8 cellular contexts compared by ENCODE assay signal in the genomic region with DNA sequence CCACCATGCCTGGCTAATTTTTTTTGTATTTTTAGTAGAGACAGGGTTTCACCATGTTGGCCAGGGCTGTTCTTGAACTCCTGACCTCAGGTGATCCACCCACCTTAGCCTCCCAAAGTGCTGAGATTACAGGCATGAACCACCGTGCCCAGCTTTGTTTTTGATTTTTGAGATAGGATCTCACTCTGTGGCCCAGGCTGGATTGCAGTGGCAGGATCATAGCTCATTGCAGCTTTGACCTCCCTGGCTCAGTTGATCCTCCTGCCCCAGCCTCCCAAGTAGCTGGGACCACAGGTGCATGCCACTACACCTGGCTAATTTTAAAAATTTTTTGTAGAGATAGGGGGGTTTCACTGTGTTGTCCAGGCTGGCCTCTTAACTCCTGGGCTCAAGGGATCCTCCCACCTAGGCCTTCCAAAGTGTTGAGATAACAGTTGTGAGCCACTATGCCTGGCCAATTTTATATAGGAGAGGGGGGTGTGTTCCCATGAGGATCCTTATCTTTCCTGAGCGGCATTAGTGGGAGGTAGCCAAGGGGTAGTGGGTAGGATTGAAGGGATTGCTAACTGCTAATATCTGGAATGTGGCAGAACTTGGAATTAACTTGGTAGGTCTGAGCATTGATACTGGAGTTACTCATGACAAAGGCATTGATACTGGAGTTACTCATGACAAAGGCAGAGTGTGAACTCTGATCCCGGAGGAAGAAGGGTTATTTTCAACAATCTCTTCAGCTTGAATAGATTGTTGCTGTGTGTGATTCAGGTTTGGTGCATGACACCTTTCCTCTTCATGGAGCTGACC. TPM values are rescaled to one million over a fixed set of nuclear protein-coding genes. Genes with fewer than 3 reads are reported as not detected.
DNase-seq lines count a peak whose midpoint lies in the region; ATAC-seq, FAIRE-seq and TF ChIP-seq lines count a peak whose summit lies in the region.

No MANE protein-coding gene starts in this region.

- peaks cover 0 to 36% (median 0%) of the 10 kb centered on the region in 3 donors for H3K36me3 ChIP-seq in Peyer's patch
- peaks cover 11 to 19% of the 10 kb centered on the region in 2 experiments for H3K36me3 ChIP-seq in endothelial cell of umbilical vein (ENCODE audit: control insufficient read depth in 2 of 2, extremely low read depth in 1 of 2, insufficient read depth in 2 of 2, low read length in 2 of 2)

- TF ChIP-seq CTCF in Peyer's patch (IDR thresholded peaks at IDR 0.05) (no peak), endothelial cell of umbilical vein (IDR thresholded peaks at IDR 0.05; ENCODE audit: extremely low read depth in 1 of 2, insufficient read depth in 1 of 2, low read depth in 1 of 2, low read length in 2 of 2) (no peak), osteocyte (IDR thresholded peaks at IDR 0.05) (no peak)

- dilution Hi-C loops in endothelial cell of umbilical vein (cut with MboI; ENCODE audit: extremely low pct_ligation_motif_present, low sequenced_read_pairs), result no loop called here

- peak overlapping the region; percentile 98 for H3K27ac Mint-ChIP-seq in osteocyte (ENCODE audit: unreplicated experiment)

- peak overlapping the region; percentile 84 for H3K4me3 Mint-ChIP-seq in osteocyte (ENCODE audit: unreplicated experiment)

- H3K27me3 ChIP-seq in Peyer's patch (no peaks in the 10 kb centered on the region), endothelial cell of umbilical vein (ENCODE audit: control insufficient read depth in 2 of 2, insufficient read depth in 2 of 2, low read length in 2 of 2) (no peaks in the 10 kb centered on the region)

- ATAC-seq in GM19397 (IDR thresholded peaks at IDR 0.05; ENCODE audit: unreplicated experiment), result no peak
- ATAC-seq in GM18907 (IDR thresholded peaks at IDR 0.05; ENCODE audit: unreplicated experiment), result no peak

- intact Hi-C loops in endothelial cell of umbilical vein (cut with micrococcal nuclease), result loop anchor here (1.0 to 5.0 kb wide), 2 partner anchors 18 to 34 kb away; no protein-coding TSS in a partner anchor

- H3K27me3 Mint-ChIP-seq in osteocyte (ENCODE audit: unreplicated experiment), result no peaks in the 10 kb centered on the region

- H3K9ac ChIP-seq in endothelial cell of umbilical vein (replicated peaks; ENCODE audit: extremely low read depth, insufficient read depth, low read length), result peak overlapping the region; percentile 51

- H3K9me1 ChIP-seq in endothelial cell of umbilical vein (replicated peaks; ENCODE audit: control insufficient read depth, extremely low read depth, insufficient read depth, low read length), result no peaks in the 10 kb centered on the region

- H2AFZ ChIP-seq in endothelial cell of umbilical vein (ENCODE audit: low read depth, low read length), result no peak overlapping the region

- H3K9me3 Mint-ChIP-seq in osteocyte (ENCODE audit: unreplicated experiment), result no peaks in the 10 kb centered on the region

- H3K4me1 Mint-ChIP-seq in osteocyte (ENCODE audit: unreplicated experiment), result peaks cover 21% of the 10 kb centered on the region

- TF ChIP-seq POLR2A in Peyer's patch (IDR thresholded peaks at IDR 0.05) (no peak), endothelial cell of umbilical vein (IDR thresholded peaks at IDR 0.05; ENCODE audit: low read depth, low read length) (no peak)

- POLR2A ChIA-PET in endothelial cell of umbilical vein (lab: Charles Lee), result interaction anchor here (0.6 to 1.1 kb wide), 2 partner anchors 18 to 94 kb away, joined by 3 to 7 read pairs; partner anchors contain the start of gene PPRC1

- peak; percentile 50 for DNase-seq in GM03348 (ENCODE audit: low spot score)
- no peak for DNase-seq in Peyer's patch
- peak; percentile 75 for DNase-seq in endothelial cell of umbilical vein (ENCODE audit: low read depth, low spot score)
- no peak for DNase-seq in osteocyte (ENCODE audit: extremely low spot score, unreplicated experiment)
- no peak for DNase-seq in stimulated activated CD4-positive, alpha-beta T cell treated with anti-CD3 and anti-CD28 coated beads, Interleukin-15, amount 100 ng/mL, for 24 hours
- no peak for DNase-seq in HuH-7.5 (ENCODE audit: low spot score)

- H4K20me1 ChIP-seq in endothelial cell of umbilical vein (replicated peaks; ENCODE audit: control insufficient read depth, extremely low read depth, insufficient read depth, low read length), result no peaks in the 10 kb centered on the region

- peak overlapping the region in 3 of 4 donors; percentile 62 to 83 (median 77) for H3K4me3 ChIP-seq in Peyer's patch
- peak overlapping the region in 2 of 3 experiments; percentile 35 to 36 for H3K4me3 ChIP-seq in endothelial cell of umbilical vein (replicated peaks in 1 of 3; ENCODE audit: insufficient read depth in 1 of 3, low read depth in 1 of 3, low read length in 3 of 3)

- H3K79me2 ChIP-seq in endothelial cell of umbilical vein (ENCODE audit: control insufficient read depth, insufficient read depth, low read length), result peaks cover 36% of the 10 kb centered on the region

- no peaks in the 10 kb centered on the region for H3K9me3 ChIP-seq in Peyer's patch
- H3K9me3 ChIP-seq in endothelial cell of umbilical vein (replicated peaks; ENCODE audit: control insufficient read depth, insufficient read depth, low read length), result no peaks in the 10 kb centered on the region

- H3K36me3 Mint-ChIP-seq in osteocyte (ENCODE audit: unreplicated experiment), result peaks cover 23% of the 10 kb centered on the region

- peak overlapping the region; percentile 84 to 94 (median 87) for H3K27ac ChIP-seq in Peyer's patch
- peak overlapping the region; percentile 80 for H3K27ac ChIP-seq in endothelial cell of umbilical vein (ENCODE audit: insufficient read depth, low read depth, low read length)

- FAIRE-seq in endothelial cell of umbilical vein (lab: Jason Lieb, UNC), result no peak

- CTCF ChIA-PET in endothelial cell of umbilical vein (lab: Charles Lee), result interaction anchor here (0.9 to 1.5 kb wide), 5 partner anchors 16 to 311 kb away, joined by 3 to 9 read pairs (median 3); partner anchors contain the start of gene PPRC1

- H3K4me2 ChIP-seq in endothelial cell of umbilical vein (ENCODE audit: insufficient read depth, low read length), result peak overlapping the region; percentile 47

- peaks cover 0 to 17% (median 6%) of the 10 kb centered on the region in 4 donors for H3K4me1 ChIP-seq in Peyer's patch
- peaks cover 17% of the 10 kb centered on the region for H3K4me1 ChIP-seq in endothelial cell of umbilical vein (ENCODE audit: control insufficient read depth, extremely low read depth, insufficient read depth, low read length)

- BruUV-seq in endothelial cell of umbilical vein (replicated peaks; lab: Mats Ljungman, UMichigan), result TSS peak; percentile 95

TF ChIP-seq in endothelial cell of umbilical vein, 7 proteins besides CTCF, POLR2A, EP300 and RAD21:
- TF ChIP-seq GATA2 (IDR thresholded peaks at IDR 0.05; ENCODE audit: insufficient read depth, insufficient read length, low read depth, low read length), result peak; percentile 75
- TF ChIP-seq FOS (IDR thresholded peaks at IDR 0.05; ENCODE audit: borderline replicate concordance, insufficient read depth, low read length), result peak; percentile 59
- no peak for TF ChIP-seq POLR2AphosphoS5 (IDR thresholded peaks at IDR 0.05; ENCODE audit: insufficient read depth, low read depth, low read length)
- TF ChIP-seq EZH2 (IDR thresholded peaks at IDR 0.05; ENCODE audit: borderline replicate concordance, low read depth, low read length, severe bottlenecking), result no peak
- TF ChIP-seq JUN (IDR thresholded peaks at IDR 0.05; ENCODE audit: borderline replicate concordance, insufficient read depth, insufficient read length, low read depth), result peak; percentile 34
TF ChIP-seq in endothelial cell of umbilical vein: peak in this region for 3.

RNA-seq across cellular contexts. Expression of gene NOLC1, which starts 1.0 kb away (rescaled TPM):
- total RNA-seq in Peyer's patch, result 100 to 1,000 TPM in 1 of 4 donors, 10 to 100 TPM in 3; 19.0 to 149 (median 34.2) TPM
- total RNA-seq in endothelial cell of umbilical vein, result 68.2 and 73.1 TPM in 2 replicates
- polyA plus RNA-seq in endothelial cell of umbilical vein, result 26.0 and 32.1 TPM in 2 replicates
- polyA plus RNA-seq in endothelial cell of umbilical vein (2011; cell fraction: cytosol; rRNA removed), result 54.2 and 70.4 TPM in 2 replicates
- 60.0 and 83.8 TPM in 2 replicates for polyA plus RNA-seq in endothelial cell of umbilical vein (2011; cell fraction: nucleus; rRNA removed)
- 69.4 and 83.2 TPM in 2 replicates for polyA plus RNA-seq in endothelial cell of umbilical vein (2012)
- polyA minus RNA-seq in endothelial cell of umbilical vein, result 29.8 and 32.6 TPM in 2 replicates
- 116 TPM for polyA minus RNA-seq in endothelial cell of umbilical vein (2011; cell fraction: cytosol; rRNA and poly(A)+ RNA removed)
- polyA minus RNA-seq in endothelial cell of umbilical vein (2011; cell fraction: nucleus; rRNA and poly(A)+ RNA removed), result 10.9 and 13.1 TPM in 2 replicates
- 46.0 and 48.2 TPM in 2 replicates for total RNA-seq in osteocyte

RNA-seq across cellular contexts. Expression of gene PPRC1, which starts 18.3 kb away (rescaled TPM):
- total RNA-seq in Peyer's patch (10 to 100 TPM in 3 of 4 donors, 1 to 10 TPM in 1; 8.6 to 71.0 (median 24.0) TPM), endothelial cell of umbilical vein (49.9 and 52.9 TPM in 2 replicates), osteocyte (40.7 and 42.0 TPM in 2 replicates)
- 26.1 and 27.0 TPM in 2 replicates for polyA plus RNA-seq in endothelial cell of umbilical vein
- 21.3 and 22.0 TPM in 2 replicates for polyA plus RNA-seq in endothelial cell of umbilical vein (2011; cell fraction: cytosol; rRNA removed)
- polyA plus RNA-seq in endothelial cell of umbilical vein (2011; cell fraction: nucleus; rRNA removed), result 79.9 and 81.1 TPM in 2 replicates
- polyA plus RNA-seq in endothelial cell of umbilical vein (2012), result 33.8 and 34.1 TPM in 2 replicates
- polyA minus RNA-seq in endothelial cell of umbilical vein, result 46.1 and 48.0 TPM in 2 replicates
- 24.3 TPM for polyA minus RNA-seq in endothelial cell of umbilical vein (2011; cell fraction: cytosol; rRNA and poly(A)+ RNA removed)
- polyA minus RNA-seq in endothelial cell of umbilical vein (2011; cell fraction: nucleus; rRNA and poly(A)+ RNA removed), result 34.3 and 47.4 TPM in 2 replicates

RNA-seq across cellular contexts. Expression of gene LDB1, which starts 31.0 kb away (rescaled TPM):
- total RNA-seq in Peyer's patch, result 10 to 100 TPM; 19.6 to 67.7 (median 42.1) TPM
- total RNA-seq in endothelial cell of umbilical vein, result 65.7 and 67.7 TPM in 2 replicates
- 137 and 149 TPM in 2 replicates for polyA plus RNA-seq in endothelial cell of umbilical vein
- 73.3 and 78.4 TPM in 2 replicates for polyA plus RNA-seq in endothelial cell of umbilical vein (2011; cell fraction: cytosol; rRNA removed)
- polyA plus RNA-seq in endothelial cell of umbilical vein (2011; cell fraction: nucleus; rRNA removed), result 307 and 369 TPM in 2 replicates
- 64.8 and 70.6 TPM in 2 replicates for polyA plus RNA-seq in endothelial cell of umbilical vein (2012)
- polyA minus RNA-seq in endothelial cell of umbilical vein, result 153 and 184 TPM in 2 replicates
- 33.7 TPM for polyA minus RNA-seq in endothelial cell of umbilical vein (2011; cell fraction: cytosol; rRNA and poly(A)+ RNA removed)
- 78.4 and 81.0 TPM in 2 replicates for polyA minus RNA-seq in endothelial cell of umbilical vein (2011; cell fraction: nucleus; rRNA and poly(A)+ RNA removed)
- total RNA-seq in osteocyte, result 112 and 114 TPM in 2 replicates

Comparison
In these comparisons a context has a peak if more than half of its experiments do, and no peak if none do; other contexts are left out.
1. DNase-seq: peak in GM03348 (single experiment) and endothelial cell of umbilical vein (single experiment); none in Peyer's patch (0 of 3), osteocyte (single experiment), stimulated activated CD4-positive, alpha-beta T cell treated with anti-CD3 and anti-CD28 coated beads, Interleukin-15, amount 100 ng/mL, for 24 hours (single experiment) and HuH-7.5 (single experiment).